1 cellular context compared by ENCODE assay signal in the genomic region with DNA sequence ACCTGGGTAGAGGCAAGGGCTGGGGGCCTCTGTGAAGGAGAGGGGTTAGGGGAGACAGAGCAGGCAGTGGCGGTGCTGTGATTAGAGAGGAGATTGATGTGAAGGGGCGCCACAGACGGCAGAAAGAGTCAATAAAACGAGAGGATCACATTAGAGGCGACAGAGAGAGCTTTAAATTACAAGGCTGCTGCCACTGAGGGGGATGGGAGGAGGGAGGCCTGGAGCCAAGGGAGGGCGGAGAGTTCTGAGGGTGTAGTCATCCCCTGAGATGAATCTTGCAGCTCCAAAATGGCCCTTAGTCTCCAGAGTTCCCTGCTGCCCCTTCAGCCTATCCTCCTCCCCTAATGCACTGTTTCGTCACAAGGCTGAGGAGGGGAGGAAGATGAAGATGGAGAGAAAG.
TF ChIP-seq lines count a peak whose summit lies in the region.

No MANE protein-coding gene starts in this region.

TF ChIP-seq in H1, 55 proteins besides CTCF, POLR2A, EP300 and RAD21:
- TF ChIP-seq CHD2 (IDR thresholded peaks at IDR 0.05; ENCODE audit: low read length) (0 out of 2 replicates have a peak, but pooled peaks have one; percentile 19), SP2 (IDR thresholded peaks at IDR 0.05; ENCODE audit: low read length) (no peak), CEBPB (IDR thresholded peaks at IDR 0.05; ENCODE audit: low read depth, low read length) (no peak), SAP30 (IDR thresholded peaks at IDR 0.05; ENCODE audit: insufficient read depth, insufficient replicate concordance, low read length) (no peak), BRCA1 (IDR thresholded peaks at IDR 0.05; ENCODE audit: low read depth, low read length) (no peak), NRF1 (IDR thresholded peaks at IDR 0.05; ENCODE audit: low read depth, low read length) (no peak), TAF1 (IDR thresholded peaks at IDR 0.05; ENCODE audit: low read depth, low read length) (peak; percentile 50; the same call in 1 of the 2 replicates), TBP (IDR thresholded peaks at IDR 0.05; ENCODE audit: low read depth, low read length) (peak; percentile 39; the same call in 1 of the 2 replicates), TEAD4 (IDR thresholded peaks at IDR 0.05; ENCODE audit: low read depth, low read length) (no peak), GTF2F1 (IDR thresholded peaks at IDR 0.05; ENCODE audit: borderline replicate concordance, low read depth, low read length) (no peak), YY1 (IDR thresholded peaks at IDR 0.05; ENCODE audit: low read depth, low read length) (peak; percentile 78), MAFK (IDR thresholded peaks at IDR 0.05; ENCODE audit: low read depth, low read length) (no peak), RBBP5 (IDR thresholded peaks at IDR 0.05; ENCODE audit: borderline replicate concordance, low read depth, low read length) (no peak; the same call in 1 of the 2 replicates), CTBP2 (IDR thresholded peaks at IDR 0.05; ENCODE audit: borderline replicate concordance, insufficient read depth, insufficient read length, low read length) (no peak), POLR2AphosphoS5 (IDR thresholded peaks at IDR 0.05; ENCODE audit: low read depth, low read length) (peak; percentile 65; the same call in 1 of the 2 replicates), HDAC2 (IDR thresholded peaks at IDR 0.05; ENCODE audit: borderline replicate concordance in 1 of 2, low read depth in 2 of 2, low read length in 2 of 2) (no peak), TAF7 (optimal IDR thresholded peaks at IDR 0.05; ENCODE audit: borderline replicate concordance, low read depth, low read length) (no peak), ASH2L (IDR thresholded peaks at IDR 0.05; ENCODE audit: low read length) (peak; percentile 49), ZNF274 (IDR thresholded peaks at IDR 0.05; ENCODE audit: borderline replicate concordance, extremely low read depth, low read length) (no peak), SUZ12 (IDR thresholded peaks at IDR 0.05; ENCODE audit: low read length) (no peak), JUN (IDR thresholded peaks at IDR 0.05; ENCODE audit: low read depth, low read length) (no peak), CBX8 (IDR thresholded peaks at IDR 0.05; ENCODE audit: borderline replicate concordance, low read depth, low read length) (no peak), CBX5 (IDR thresholded peaks at IDR 0.05; ENCODE audit: low read depth, low read length) (no peak), SRF (IDR thresholded peaks at IDR 0.05; ENCODE audit: low read depth, low read length) (no peak), SP4 (IDR thresholded peaks at IDR 0.05; ENCODE audit: low read length) (no peak), SP1 (IDR thresholded peaks at IDR 0.05; ENCODE audit: low read depth, low read length) (0 out of 2 replicates have a peak, but pooled peaks have one; percentile 41), RFX5 (IDR thresholded peaks at IDR 0.05; ENCODE audit: borderline replicate concordance, low read depth, low read length) (no peak), HDAC6 (IDR thresholded peaks at IDR 0.05; ENCODE audit: low read depth, low read length) (no peak), KDM4A (IDR thresholded peaks at IDR 0.05; ENCODE audit: low read depth, low read length, severe bottlenecking) (no peak)
- TF ChIP-seq, protein P1, sequence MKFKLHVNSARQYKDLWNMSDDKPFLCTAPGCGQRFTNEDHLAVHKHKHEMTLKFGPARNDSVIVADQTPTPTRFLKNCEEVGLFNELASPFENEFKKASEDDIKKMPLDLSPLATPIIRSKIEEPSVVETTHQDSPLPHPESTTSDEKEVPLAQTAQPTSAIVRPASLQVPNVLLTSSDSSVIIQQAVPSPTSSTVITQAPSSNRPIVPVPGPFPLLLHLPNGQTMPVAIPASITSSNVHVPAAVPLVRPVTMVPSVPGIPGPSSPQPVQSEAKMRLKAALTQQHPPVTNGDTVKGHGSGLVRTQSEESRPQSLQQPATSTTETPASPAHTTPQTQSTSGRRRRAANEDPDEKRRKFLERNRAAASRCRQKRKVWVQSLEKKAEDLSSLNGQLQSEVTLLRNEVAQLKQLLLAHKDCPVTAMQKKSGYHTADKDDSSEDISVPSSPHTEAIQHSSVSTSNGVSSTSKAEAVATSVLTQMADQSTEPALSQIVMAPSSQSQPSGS (IDR thresholded peaks at IDR 0.05; ENCODE audit: low read length): no peak
- TF ChIP-seq, protein P2, sequence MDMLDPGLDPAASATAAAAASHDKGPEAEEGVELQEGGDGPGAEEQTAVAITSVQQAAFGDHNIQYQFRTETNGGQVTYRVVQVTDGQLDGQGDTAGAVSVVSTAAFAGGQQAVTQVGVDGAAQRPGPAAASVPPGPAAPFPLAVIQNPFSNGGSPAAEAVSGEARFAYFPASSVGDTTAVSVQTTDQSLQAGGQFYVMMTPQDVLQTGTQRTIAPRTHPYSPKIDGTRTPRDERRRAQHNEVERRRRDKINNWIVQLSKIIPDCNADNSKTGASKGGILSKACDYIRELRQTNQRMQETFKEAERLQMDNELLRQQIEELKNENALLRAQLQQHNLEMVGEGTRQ (IDR thresholded peaks at IDR 0.05; ENCODE audit: low read length): no peak
- TF ChIP-seq, protein P3, sequence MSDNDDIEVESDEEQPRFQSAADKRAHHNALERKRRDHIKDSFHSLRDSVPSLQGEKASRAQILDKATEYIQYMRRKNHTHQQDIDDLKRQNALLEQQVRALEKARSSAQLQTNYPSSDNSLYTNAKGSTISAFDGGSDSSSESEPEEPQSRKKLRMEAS (IDR thresholded peaks at IDR 0.05): no peak
- TF ChIP-seq, protein P4, sequence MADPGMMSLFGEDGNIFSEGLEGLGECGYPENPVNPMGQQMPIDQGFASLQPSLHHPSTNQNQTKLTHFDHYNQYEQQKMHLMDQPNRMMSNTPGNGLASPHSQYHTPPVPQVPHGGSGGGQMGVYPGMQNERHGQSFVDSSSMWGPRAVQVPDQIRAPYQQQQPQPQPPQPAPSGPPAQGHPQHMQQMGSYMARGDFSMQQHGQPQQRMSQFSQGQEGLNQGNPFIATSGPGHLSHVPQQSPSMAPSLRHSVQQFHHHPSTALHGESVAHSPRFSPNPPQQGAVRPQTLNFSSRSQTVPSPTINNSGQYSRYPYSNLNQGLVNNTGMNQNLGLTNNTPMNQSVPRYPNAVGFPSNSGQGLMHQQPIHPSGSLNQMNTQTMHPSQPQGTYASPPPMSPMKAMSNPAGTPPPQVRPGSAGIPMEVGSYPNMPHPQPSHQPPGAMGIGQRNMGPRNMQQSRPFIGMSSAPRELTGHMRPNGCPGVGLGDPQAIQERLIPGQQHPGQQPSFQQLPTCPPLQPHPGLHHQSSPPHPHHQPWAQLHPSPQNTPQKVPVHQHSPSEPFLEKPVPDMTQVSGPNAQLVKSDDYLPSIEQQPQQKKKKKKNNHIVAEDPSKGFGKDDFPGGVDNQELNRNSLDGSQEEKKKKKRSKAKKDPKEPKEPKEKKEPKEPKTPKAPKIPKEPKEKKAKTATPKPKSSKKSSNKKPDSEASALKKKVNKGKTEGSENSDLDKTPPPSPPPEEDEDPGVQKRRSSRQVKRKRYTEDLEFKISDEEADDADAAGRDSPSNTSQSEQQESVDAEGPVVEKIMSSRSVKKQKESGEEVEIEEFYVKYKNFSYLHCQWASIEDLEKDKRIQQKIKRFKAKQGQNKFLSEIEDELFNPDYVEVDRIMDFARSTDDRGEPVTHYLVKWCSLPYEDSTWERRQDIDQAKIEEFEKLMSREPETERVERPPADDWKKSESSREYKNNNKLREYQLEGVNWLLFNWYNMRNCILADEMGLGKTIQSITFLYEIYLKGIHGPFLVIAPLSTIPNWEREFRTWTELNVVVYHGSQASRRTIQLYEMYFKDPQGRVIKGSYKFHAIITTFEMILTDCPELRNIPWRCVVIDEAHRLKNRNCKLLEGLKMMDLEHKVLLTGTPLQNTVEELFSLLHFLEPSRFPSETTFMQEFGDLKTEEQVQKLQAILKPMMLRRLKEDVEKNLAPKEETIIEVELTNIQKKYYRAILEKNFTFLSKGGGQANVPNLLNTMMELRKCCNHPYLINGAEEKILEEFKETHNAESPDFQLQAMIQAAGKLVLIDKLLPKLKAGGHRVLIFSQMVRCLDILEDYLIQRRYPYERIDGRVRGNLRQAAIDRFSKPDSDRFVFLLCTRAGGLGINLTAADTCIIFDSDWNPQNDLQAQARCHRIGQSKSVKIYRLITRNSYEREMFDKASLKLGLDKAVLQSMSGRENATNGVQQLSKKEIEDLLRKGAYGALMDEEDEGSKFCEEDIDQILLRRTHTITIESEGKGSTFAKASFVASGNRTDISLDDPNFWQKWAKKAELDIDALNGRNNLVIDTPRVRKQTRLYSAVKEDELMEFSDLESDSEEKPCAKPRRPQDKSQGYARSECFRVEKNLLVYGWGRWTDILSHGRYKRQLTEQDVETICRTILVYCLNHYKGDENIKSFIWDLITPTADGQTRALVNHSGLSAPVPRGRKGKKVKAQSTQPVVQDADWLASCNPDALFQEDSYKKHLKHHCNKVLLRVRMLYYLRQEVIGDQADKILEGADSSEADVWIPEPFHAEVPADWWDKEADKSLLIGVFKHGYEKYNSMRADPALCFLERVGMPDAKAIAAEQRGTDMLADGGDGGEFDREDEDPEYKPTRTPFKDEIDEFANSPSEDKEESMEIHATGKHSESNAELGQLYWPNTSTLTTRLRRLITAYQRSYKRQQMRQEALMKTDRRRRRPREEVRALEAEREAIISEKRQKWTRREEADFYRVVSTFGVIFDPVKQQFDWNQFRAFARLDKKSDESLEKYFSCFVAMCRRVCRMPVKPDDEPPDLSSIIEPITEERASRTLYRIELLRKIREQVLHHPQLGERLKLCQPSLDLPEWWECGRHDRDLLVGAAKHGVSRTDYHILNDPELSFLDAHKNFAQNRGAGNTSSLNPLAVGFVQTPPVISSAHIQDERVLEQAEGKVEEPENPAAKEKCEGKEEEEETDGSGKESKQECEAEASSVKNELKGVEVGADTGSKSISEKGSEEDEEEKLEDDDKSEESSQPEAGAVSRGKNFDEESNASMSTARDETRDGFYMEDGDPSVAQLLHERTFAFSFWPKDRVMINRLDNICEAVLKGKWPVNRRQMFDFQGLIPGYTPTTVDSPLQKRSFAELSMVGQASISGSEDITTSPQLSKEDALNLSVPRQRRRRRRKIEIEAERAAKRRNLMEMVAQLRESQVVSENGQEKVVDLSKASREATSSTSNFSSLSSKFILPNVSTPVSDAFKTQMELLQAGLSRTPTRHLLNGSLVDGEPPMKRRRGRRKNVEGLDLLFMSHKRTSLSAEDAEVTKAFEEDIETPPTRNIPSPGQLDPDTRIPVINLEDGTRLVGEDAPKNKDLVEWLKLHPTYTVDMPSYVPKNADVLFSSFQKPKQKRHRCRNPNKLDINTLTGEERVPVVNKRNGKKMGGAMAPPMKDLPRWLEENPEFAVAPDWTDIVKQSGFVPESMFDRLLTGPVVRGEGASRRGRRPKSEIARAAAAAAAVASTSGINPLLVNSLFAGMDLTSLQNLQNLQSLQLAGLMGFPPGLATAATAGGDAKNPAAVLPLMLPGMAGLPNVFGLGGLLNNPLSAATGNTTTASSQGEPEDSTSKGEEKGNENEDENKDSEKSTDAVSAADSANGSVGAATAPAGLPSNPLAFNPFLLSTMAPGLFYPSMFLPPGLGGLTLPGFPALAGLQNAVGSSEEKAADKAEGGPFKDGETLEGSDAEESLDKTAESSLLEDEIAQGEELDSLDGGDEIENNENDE (IDR thresholded peaks at IDR 0.05; ENCODE audit: insufficient replicate concordance, low read length): no peak
- TF ChIP-seq, protein P5, sequence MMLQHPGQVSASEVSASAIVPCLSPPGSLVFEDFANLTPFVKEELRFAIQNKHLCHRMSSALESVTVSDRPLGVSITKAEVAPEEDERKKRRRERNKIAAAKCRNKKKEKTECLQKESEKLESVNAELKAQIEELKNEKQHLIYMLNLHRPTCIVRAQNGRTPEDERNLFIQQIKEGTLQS (IDR thresholded peaks at IDR 0.05; ENCODE audit: insufficient read depth, low read depth, low read length): no peak
